ENCODE assay signal across 9 cellular contexts in the genomic region with DNA sequence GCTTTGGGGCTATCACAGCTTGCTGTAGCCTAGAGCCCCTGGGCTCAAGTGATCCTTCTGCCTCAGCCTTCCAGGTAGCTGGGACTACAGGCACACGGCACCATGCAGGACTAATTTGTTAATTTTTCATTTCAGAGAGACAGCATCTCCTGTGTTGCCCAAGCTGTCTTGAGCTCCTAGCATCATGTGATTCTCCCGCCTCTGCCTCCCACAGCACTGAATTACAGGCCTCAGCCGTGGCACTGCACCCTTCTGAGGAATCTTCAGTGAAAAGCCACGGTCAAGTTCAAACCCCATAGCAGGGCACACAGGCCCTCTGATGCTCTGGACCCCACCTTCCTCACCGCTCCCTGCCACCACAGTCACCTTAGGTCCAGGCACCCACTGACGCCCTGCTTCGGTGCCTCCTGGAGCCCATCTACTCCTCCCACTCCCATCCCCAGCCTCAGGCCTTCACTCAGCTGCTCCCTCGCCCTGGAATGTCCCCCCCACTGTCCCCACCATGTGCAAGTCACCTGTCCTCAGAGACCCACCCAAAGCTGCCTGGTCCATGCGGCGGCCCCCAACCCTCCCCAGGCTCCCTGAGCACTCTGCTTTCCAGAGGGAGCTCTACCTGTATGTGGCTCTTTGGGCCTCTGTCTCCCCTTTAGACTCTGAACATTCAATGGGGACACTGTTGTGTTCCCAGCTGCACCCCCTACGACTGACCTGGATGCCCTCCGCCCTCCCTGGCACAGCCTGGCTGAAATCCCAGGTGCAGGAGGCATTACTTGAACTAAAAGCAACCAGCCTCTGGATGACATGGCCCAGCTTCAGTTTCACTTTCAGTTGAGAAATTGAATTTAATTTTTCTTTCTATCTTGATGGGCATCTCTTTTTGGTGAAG. TPM values are rescaled to one million over a fixed set of nuclear protein-coding genes. Genes with fewer than 3 reads are reported as not detected.
DNase-seq lines count a peak whose midpoint lies in the region; ATAC-seq, FAIRE-seq and TF ChIP-seq lines count a peak whose summit lies in the region.
"Had no signal": no experiment of that assay in that cellular context is flagged by ENCODE, and none has a peak within 500 bp of the region (broad histone marks: within the 10 kb centered on the region; RNA-seq: fewer than 3 reads in every experiment).

No MANE protein-coding gene starts in this region.

- peaks cover 10% of the 10 kb centered on the region; the same call in 1 of the 2 replicates for H3K4me1 ChIP-seq in Panc1 (ENCODE audit: control insufficient read depth, insufficient read depth, low read length)
- H3K4me1 ChIP-seq in endothelial cell of umbilical vein (ENCODE audit: control insufficient read depth, extremely low read depth, insufficient read depth, low read length) = peaks cover 16% of the 10 kb centered on the region
- peaks cover 32% of the 10 kb centered on the region for H3K4me1 ChIP-seq in osteoblast (ENCODE audit: insufficient read depth, low read length)

- POLR2A ChIA-PET in Panc1 (lab: Charles Lee) = interaction anchor here (0.6 kb wide), 1 partner anchor 437 kb away, joined by 4 read pairs; no protein-coding TSS in a partner anchor
- POLR2A ChIA-PET in endothelial cell of umbilical vein (lab: Charles Lee) = interaction anchor here (1.2 kb wide), 1 partner anchor 15 kb away, joined by 3 read pairs; a partner anchor contains a TSS

- no peak overlapping the region for H2AFZ ChIP-seq in endothelial cell of umbilical vein (ENCODE audit: low read depth, low read length)
- no peak overlapping the region for H2AFZ ChIP-seq in osteoblast (ENCODE audit: low read length)

- H3K9me1 ChIP-seq in endothelial cell of umbilical vein (replicated peaks; ENCODE audit: control insufficient read depth, extremely low read depth, insufficient read depth, low read length) = no peaks in the 10 kb centered on the region

- no peak for FAIRE-seq in endothelial cell of umbilical vein (lab: Jason Lieb, UNC)

- H3K9me3 ChIP-seq in Panc1 (ENCODE audit: control insufficient read depth, insufficient read depth, low read depth, low read length) (no peaks in the 10 kb centered on the region), endothelial cell of umbilical vein (replicated peaks; ENCODE audit: control insufficient read depth, insufficient read depth, low read length) (no peaks in the 10 kb centered on the region), osteoblast (ENCODE audit: low read depth, low read length) (no peaks in the 10 kb centered on the region)

- BruUV-seq in Panc1 (replicated peaks; lab: Mats Ljungman, UMichigan) (no TSS peak), endothelial cell of umbilical vein (replicated peaks; lab: Mats Ljungman, UMichigan) (no TSS peak)

- no peak for DNase-seq in GM12864 (ENCODE audit: low read depth)
- no peak for DNase-seq in Panc1 (ENCODE audit: low read depth, low spot score)
- no peak for DNase-seq in endothelial cell of umbilical vein (ENCODE audit: low read depth, low spot score)
- peak; percentile 86 for DNase-seq in osteoblast (ENCODE audit: insufficient read length, low spot score, missing footprints)
- no peak for DNase-seq in NCI-H2081 treated with DMSO at 0.1 percent for 48 hours (lab: John Stamatoyannopoulos, UW)

- H3K36me3 ChIP-seq in Panc1 (ENCODE audit: control insufficient read depth, insufficient read depth, low read length) (no peaks in the 10 kb centered on the region), endothelial cell of umbilical vein (ENCODE audit: control insufficient read depth in 2 of 2, extremely low read depth in 1 of 2, insufficient read depth in 2 of 2, low read length in 2 of 2) (peaks cover 0 to 11% of the 10 kb centered on the region in 2 experiments), osteoblast (ENCODE audit: insufficient read depth, low read length) (peaks cover 21% of the 10 kb centered on the region)

- intact Hi-C loops in Panc1 (cut with micrococcal nuclease; ENCODE audit: unreplicated experiment) (no loop called here), endothelial cell of umbilical vein (cut with micrococcal nuclease) (loop anchor here (2.0 kb wide), 2 partner anchors 35 to 249 kb away; no protein-coding TSS in a partner anchor)

- in situ Hi-C loops in Panc1 (cut with HindIII; ENCODE audit: low pct_unique_long_range_greater_than_20kb, low sequenced_read_pairs) = no loop called here

- CTCF ChIA-PET in Panc1 (lab: Charles Lee) (no interaction called here), endothelial cell of umbilical vein (lab: Charles Lee) (interaction anchor here (1.4 to 6.4 kb wide), 8 partner anchors 16 to 249 kb away, joined by 3 to 27 read pairs (median 18); a partner anchor contains a TSS)

- H3K79me2 ChIP-seq in endothelial cell of umbilical vein (ENCODE audit: control insufficient read depth, insufficient read depth, low read length) (peaks cover 26% of the 10 kb centered on the region), osteoblast (ENCODE audit: insufficient read depth, low read length) (peaks cover 42% of the 10 kb centered on the region)

- TF ChIP-seq CTCF in GM12864 (IDR thresholded peaks at IDR 0.05; ENCODE audit: low read depth, low read length, missing control alignments) (no peak), Panc1 (IDR thresholded peaks at IDR 0.05) (no peak), endothelial cell of umbilical vein (IDR thresholded peaks at IDR 0.05; ENCODE audit: extremely low read depth in 1 of 2, insufficient read depth in 1 of 2, low read depth in 1 of 2, low read length in 2 of 2) (no peak), osteoblast (IDR thresholded peaks at IDR 0.05; ENCODE audit: extremely low read depth, low read depth, low read length) (no peak)

- H4K20me1 ChIP-seq in endothelial cell of umbilical vein (replicated peaks; ENCODE audit: control insufficient read depth, extremely low read depth, insufficient read depth, low read length) (no peaks in the 10 kb centered on the region), osteoblast (ENCODE audit: insufficient read depth, low read length) (peaks cover 18% of the 10 kb centered on the region)

- ATAC-seq in Panc1 (no peak), HG03045 (IDR thresholded peaks at IDR 0.05; ENCODE audit: unreplicated experiment) (no peak), GM18858 (IDR thresholded peaks at IDR 0.05; ENCODE audit: unreplicated experiment) (no peak), GM18873 (IDR thresholded peaks at IDR 0.05; ENCODE audit: low FRiP score, unreplicated experiment) (no peak)

- peak overlapping the region; percentile 21 for H3K9ac ChIP-seq in endothelial cell of umbilical vein (replicated peaks; ENCODE audit: extremely low read depth, insufficient read depth, low read length)

- H3K4me3 ChIP-seq in GM12864 (ENCODE audit: low read depth, low read length) (peak overlapping the region; percentile 77), Panc1 (ENCODE audit: low read depth in 2 of 2, low read length in 2 of 2) (peak overlapping the region; percentile 71 to 95), endothelial cell of umbilical vein (replicated peaks in 1 of 3; ENCODE audit: insufficient read depth in 1 of 3, low read depth in 1 of 3, low read length in 3 of 3) (peak overlapping the region in 2 of 3 experiments; percentile 7 to 82), osteoblast (ENCODE audit: insufficient read depth, low read length) (peak overlapping the region; percentile 83)

- no peak for TF ChIP-seq POLR2A in endothelial cell of umbilical vein (IDR thresholded peaks at IDR 0.05; ENCODE audit: low read depth, low read length)

- no peaks in the 10 kb centered on the region for H3K27me3 ChIP-seq in Panc1 (ENCODE audit: control insufficient read depth, insufficient read depth, low read length)
- no peaks in the 10 kb centered on the region for H3K27me3 ChIP-seq in endothelial cell of umbilical vein (ENCODE audit: control insufficient read depth in 2 of 2, insufficient read depth in 2 of 2, low read length in 2 of 2)
- no peaks in the 10 kb centered on the region for H3K27me3 ChIP-seq in osteoblast (ENCODE audit: insufficient read depth, low read length)

- dilution Hi-C loops in endothelial cell of umbilical vein (cut with MboI; ENCODE audit: extremely low pct_ligation_motif_present, low sequenced_read_pairs) = no loop called here

- H3K27ac ChIP-seq in Panc1 (ENCODE audit: low read length) (peak overlapping the region; percentile 91), endothelial cell of umbilical vein (ENCODE audit: insufficient read depth, low read depth, low read length) (no peak overlapping the region), osteoblast (ENCODE audit: low read depth, low read length) (peak overlapping the region; percentile 82)

- peak overlapping the region; percentile 85 for H3K4me2 ChIP-seq in endothelial cell of umbilical vein (ENCODE audit: insufficient read depth, low read length)
- H3K4me2 ChIP-seq in osteoblast (ENCODE audit: insufficient read depth, low read length) = peak overlapping the region; percentile 99

RNA-seq across cellular contexts. Expression of a gene that starts 1.6 kb away (rescaled TPM):
- total RNA-seq in Panc1 (2021; ENCODE audit: unreplicated experiment) (34.4 TPM), endothelial cell of umbilical vein (37.6 and 41.9 TPM in 2 replicates), osteoblast (50.7 and 56.1 TPM in 2 replicates)
- polyA plus RNA-seq in Panc1 (2012; ENCODE audit: insufficient read length) = 24.6 TPM
- polyA plus RNA-seq in endothelial cell of umbilical vein = 16.9 and 17.8 TPM in 2 replicates
- 24.9 and 26.1 TPM in 2 replicates for polyA plus RNA-seq in endothelial cell of umbilical vein (2011; cell fraction: cytosol; rRNA removed)
- polyA plus RNA-seq in endothelial cell of umbilical vein (2011; cell fraction: nucleus; rRNA removed) = 29.1 and 32.5 TPM in 2 replicates
- polyA plus RNA-seq in endothelial cell of umbilical vein (2012) = 28.6 and 34.8 TPM in 2 replicates
- 40.7 and 43.4 TPM in 2 replicates for polyA minus RNA-seq in endothelial cell of umbilical vein
- polyA minus RNA-seq in endothelial cell of umbilical vein (2011; cell fraction: cytosol; rRNA and poly(A)+ RNA removed) = 9.3 TPM
- 11.7 and 14.2 TPM in 2 replicates for polyA minus RNA-seq in endothelial cell of umbilical vein (2011; cell fraction: nucleus; rRNA and poly(A)+ RNA removed)

RNA-seq across cellular contexts. Expression of a gene that starts 15.2 kb away (rescaled TPM):
- total RNA-seq in Panc1 (2021; ENCODE audit: unreplicated experiment) (16.0 TPM), endothelial cell of umbilical vein (9.3 and 14.1 TPM in 2 replicates), osteoblast (34.8 and 38.7 TPM in 2 replicates)
- 11.9 TPM for polyA plus RNA-seq in Panc1 (2012; ENCODE audit: insufficient read length)
- polyA plus RNA-seq in endothelial cell of umbilical vein = 6.8 and 8.2 TPM in 2 replicates
- polyA plus RNA-seq in endothelial cell of umbilical vein (2011; cell fraction: cytosol; rRNA removed) = 9.1 and 9.8 TPM in 2 replicates
- polyA plus RNA-seq in endothelial cell of umbilical vein (2011; cell fraction: nucleus; rRNA removed) = 7.6 and 9.2 TPM in 2 replicates
- polyA plus RNA-seq in endothelial cell of umbilical vein (2012) = 9.8 and 11.8 TPM in 2 replicates
- polyA minus RNA-seq in endothelial cell of umbilical vein = 13.5 and 14.4 TPM in 2 replicates
- 1.2 TPM for polyA minus RNA-seq in endothelial cell of umbilical vein (2011; cell fraction: cytosol; rRNA and poly(A)+ RNA removed)
- 1.9 and 3.5 TPM in 2 replicates for polyA minus RNA-seq in endothelial cell of umbilical vein (2011; cell fraction: nucleus; rRNA and poly(A)+ RNA removed)

RNA-seq across cellular contexts. Expression of a gene that starts 36.1 kb away (rescaled TPM):
- total RNA-seq in Panc1 (2021; ENCODE audit: unreplicated experiment) (not detected), endothelial cell of umbilical vein (0.97 and 2.6 TPM in 2 replicates), osteoblast (2.9 and 4.4 TPM in 2 replicates)
- not detected for polyA plus RNA-seq in Panc1 (2012; ENCODE audit: insufficient read length)
- 0.25 and 0.33 TPM in 2 replicates for polyA plus RNA-seq in endothelial cell of umbilical vein
- 0.12 and 0.18 TPM in 2 replicates for polyA plus RNA-seq in endothelial cell of umbilical vein (2011; cell fraction: cytosol; rRNA removed)
- 0.13 TPM in 1 of 2 replicates, not detected in the other for polyA plus RNA-seq in endothelial cell of umbilical vein (2011; cell fraction: nucleus; rRNA removed)
- polyA plus RNA-seq in endothelial cell of umbilical vein (2012) = 0.12 and 0.30 TPM in 2 replicates
- 0.25 and 0.51 TPM in 2 replicates for polyA minus RNA-seq in endothelial cell of umbilical vein
- not detected for polyA minus RNA-seq in endothelial cell of umbilical vein (2011; cell fraction: cytosol; rRNA and poly(A)+ RNA removed)
- not detected in 2 replicates for polyA minus RNA-seq in endothelial cell of umbilical vein (2011; cell fraction: nucleus; rRNA and poly(A)+ RNA removed)
- total RNA-seq: SK-MEL-5 had no signal
